In genomic region chr12:45216297-45216982, GRCh38 we compare ENCODE assay signal across 8 cellular contexts. TPM values are rescaled to one million over a fixed set of nuclear protein-coding genes. Genes with fewer than 3 reads are reported as not detected.
DNase-seq lines count a peak whose midpoint lies in the region; ATAC-seq and TF ChIP-seq lines count a peak whose summit lies in the region.

No MANE protein-coding gene starts in this region.

- H3K9me3 ChIP-seq in fibroblast of lung (ENCODE audit: control insufficient read depth, insufficient read depth, low read depth, low read length), result no peaks in the 10 kb centered on the region
- H3K9me3 ChIP-seq in stomach smooth muscle (ENCODE audit: control insufficient read depth in 2 of 2, low read length in 2 of 2), result no peaks in the 10 kb centered on the region

- H3K27me3 Mint-ChIP-seq in activated T-cell treated with anti-CD3 and anti-CD28 coated beads, Interleukin-2, amount 50 U/mL, for 24 hours, result no peaks in the 10 kb centered on the region
- H3K27me3 Mint-ChIP-seq in natural killer cell treated with Interleukin-12 subunit alpha and Interleukin-12 subunit beta and Interleukin-15 and Interleukin-18, amount 100 ng/mL, for 72 hours, result no peaks in the 10 kb centered on the region

- DNase-seq in NCI-H510A treated with DMSO at 0.1 percent for 48 hours (lab: John Stamatoyannopoulos, UW), result peak; percentile 23
- no peak for DNase-seq in NCI-H510A (lab: John Stamatoyannopoulos, UW)
- peak; percentile 76 for DNase-seq in NCI-H69 (lab: John Stamatoyannopoulos, UW)
- DNase-seq in activated T-cell treated with anti-CD3 and anti-CD28 coated beads, Interleukin-2, amount 50 U/mL, for 24 hours, result peak; percentile 75
- peak; percentile 48 to 56 for DNase-seq in fibroblast of lung (ENCODE audit: low read depth in 2 of 2)
- peak; percentile 78 for DNase-seq in natural killer cell treated with Interleukin-12 subunit alpha and Interleukin-12 subunit beta and Interleukin-15 and Interleukin-18, amount 100 ng/mL, for 72 hours (ENCODE audit: low spot score)

- H3K4me1 ChIP-seq in fibroblast of lung (ENCODE audit: control insufficient read depth, extremely low read depth, insufficient read depth, low read length) (no peaks in the 10 kb centered on the region), stomach smooth muscle (ENCODE audit: control insufficient read depth, insufficient read depth, low read length) (peaks cover 13% of the 10 kb centered on the region)

- H3K27me3 ChIP-seq in fibroblast of lung (ENCODE audit: control insufficient read depth, insufficient read depth, low read length) (no peaks in the 10 kb centered on the region), stomach smooth muscle (ENCODE audit: control insufficient read depth in 1 of 2, insufficient read depth in 2 of 2, low read length in 2 of 2) (no peaks in the 10 kb centered on the region)

- H2AFZ ChIP-seq in fibroblast of lung (ENCODE audit: low read length), result peak overlapping the region; percentile 48

- H3K9me3 Mint-ChIP-seq in activated T-cell treated with anti-CD3 and anti-CD28 coated beads, Interleukin-2, amount 50 U/mL, for 24 hours, result no peaks in the 10 kb centered on the region
- H3K9me3 Mint-ChIP-seq in natural killer cell treated with Interleukin-12 subunit alpha and Interleukin-12 subunit beta and Interleukin-15 and Interleukin-18, amount 100 ng/mL, for 72 hours, result no peaks in the 10 kb centered on the region

- H3K27ac ChIP-seq in fibroblast of lung (ENCODE audit: insufficient read depth, low read length), result peak overlapping the region; percentile 92
- peak overlapping the region; percentile 84 for H3K27ac ChIP-seq in stomach smooth muscle (ENCODE audit: low read length)

- H3K36me3 ChIP-seq in fibroblast of lung (ENCODE audit: control insufficient read depth, insufficient read depth, low read length) (no peaks in the 10 kb centered on the region), stomach smooth muscle (ENCODE audit: control insufficient read depth in 2 of 2, insufficient read depth in 2 of 2, low read length in 2 of 2) (no peaks in the 10 kb centered on the region)

- H3K79me2 ChIP-seq in fibroblast of lung (ENCODE audit: control insufficient read depth, insufficient read depth, low read length), result peaks cover 52% of the 10 kb centered on the region

- peaks cover 12% of the 10 kb centered on the region for H3K36me3 Mint-ChIP-seq in activated T-cell treated with anti-CD3 and anti-CD28 coated beads, Interleukin-2, amount 50 U/mL, for 24 hours (ENCODE audit: low read depth)
- H3K36me3 Mint-ChIP-seq in natural killer cell treated with Interleukin-12 subunit alpha and Interleukin-12 subunit beta and Interleukin-15 and Interleukin-18, amount 100 ng/mL, for 72 hours, result no peaks in the 10 kb centered on the region

- peak overlapping the region; percentile 95 for H3K27ac Mint-ChIP-seq in activated T-cell treated with anti-CD3 and anti-CD28 coated beads, Interleukin-2, amount 50 U/mL, for 24 hours
- H3K27ac Mint-ChIP-seq in natural killer cell treated with Interleukin-12 subunit alpha and Interleukin-12 subunit beta and Interleukin-15 and Interleukin-18, amount 100 ng/mL, for 72 hours, result peak overlapping the region; percentile 85 to 90

- H3K4me1 Mint-ChIP-seq in activated T-cell treated with anti-CD3 and anti-CD28 coated beads, Interleukin-2, amount 50 U/mL, for 24 hours (ENCODE audit: low read depth), result peaks cover 52% of the 10 kb centered on the region
- peaks cover 37 to 55% of the 10 kb centered on the region in 2 donors for H3K4me1 Mint-ChIP-seq in natural killer cell treated with Interleukin-12 subunit alpha and Interleukin-12 subunit beta and Interleukin-15 and Interleukin-18, amount 100 ng/mL, for 72 hours (ENCODE audit: low read depth in 2 of 2)

- peak overlapping the region; percentile 63 to 95 (median 86) for H3K4me3 ChIP-seq in fibroblast of lung (replicated peaks in 1 of 4; ENCODE audit: control extremely low read depth in 1 of 4, insufficient read depth in 1 of 4, low read depth in 3 of 4, low read length in 4 of 4)
- peak overlapping the region; percentile 74 to 93 for H3K4me3 ChIP-seq in stomach smooth muscle (ENCODE audit: low read length in 2 of 2)

- ATAC-seq in HG02798 (IDR thresholded peaks at IDR 0.05; ENCODE audit: poor library complexity, unreplicated experiment), result peak; percentile 52
- ATAC-seq in natural killer cell treated with Interleukin-12 subunit alpha and Interleukin-12 subunit beta and Interleukin-15 and Interleukin-18, amount 100 ng/mL, for 72 hours, result peak; percentile 75 to 78

- H4K20me1 ChIP-seq in fibroblast of lung (ENCODE audit: control insufficient read depth, extremely low read depth, insufficient read depth, low read length), result no peaks in the 10 kb centered on the region

- TF ChIP-seq CTCF in fibroblast of lung (conservative IDR thresholded peaks at IDR 0.05 in 1 of 2, IDR thresholded peaks at IDR 0.05 in 1 of 2; ENCODE audit: low read depth in 1 of 2, low read length in 2 of 2), result peak; percentile 19 to 33

- peak overlapping the region; percentile 85 for H3K4me3 Mint-ChIP-seq in activated T-cell treated with anti-CD3 and anti-CD28 coated beads, Interleukin-2, amount 50 U/mL, for 24 hours
- peak overlapping the region; percentile 99 for H3K4me3 Mint-ChIP-seq in natural killer cell treated with Interleukin-12 subunit alpha and Interleukin-12 subunit beta and Interleukin-15 and Interleukin-18, amount 100 ng/mL, for 72 hours

- H3K4me2 ChIP-seq in fibroblast of lung (ENCODE audit: extremely low read depth, insufficient read depth, low read length), result peak overlapping the region; percentile 87

- H3K9ac ChIP-seq in fibroblast of lung (ENCODE audit: insufficient read depth, low read length), result peak overlapping the region; percentile 88
- peak overlapping the region; percentile 89 to 99 for H3K9ac ChIP-seq in stomach smooth muscle (ENCODE audit: low read length in 2 of 2)

RNA-seq across cellular contexts. Expression of gene ANO6, which starts 0.5 kb away (rescaled TPM):
- 57.5 and 59.1 TPM in 2 replicates for total RNA-seq in fibroblast of lung
- 40.5 and 69.1 TPM in 2 replicates for polyA plus RNA-seq in fibroblast of lung
- polyA plus RNA-seq in fibroblast of lung (2012), result 24.7 and 43.5 TPM in 2 replicates
- 18.5 and 20.5 TPM in 2 replicates for polyA minus RNA-seq in fibroblast of lung (ENCODE audit: low replicate concordance)
- total RNA-seq in natural killer cell treated with Interleukin-12 subunit alpha and Interleukin-12 subunit beta and Interleukin-15 and Interleukin-18, amount 100 ng/mL, for 72 hours, result 10 to 100 TPM; 35.2 to 55.1 TPM
